Comparison of ENCODE assay signal across 8 cellular contexts in genomic region chr12:122421263-122421814, GRCh38. TPM values are rescaled to one million over a fixed set of nuclear protein-coding genes. Genes with fewer than 3 reads are reported as not detected.
DNase-seq lines count a peak whose midpoint lies in the region; ATAC-seq and TF ChIP-seq lines count a peak whose summit lies in the region.

No MANE protein-coding gene starts in this region.

- H3K4me1 Mint-ChIP-seq in activated T-helper 1 cell treated with anti-CD3 and anti-CD28 coated beads, Interleukin-12 subunit alpha, Interleukin-12 subunit beta, Interleukin-2, Interleukin-4 antibody, amounts not matched to agents 30 ng/mL and 10 ng/mL and 1 ng/mL, durations not matched to agents 14 hours and 24 hours and 36 hours (ENCODE audit: low read depth) = peaks cover 33% of the 10 kb centered on the region

- H2AK5ac ChIP-seq in neuronal stem cell (ENCODE audit: low read depth, low read length) = no peak overlapping the region

- peaks cover 8% of the 10 kb centered on the region for H3K79me1 ChIP-seq in neuronal stem cell (ENCODE audit: low read depth, low read length)

- peak overlapping the region; percentile 87 for H2AFZ ChIP-seq in neuronal stem cell (ENCODE audit: low read length)

- intact Hi-C loops in activated T-helper 1 cell treated with anti-CD3 and anti-CD28 coated beads, Interleukin-12 subunit alpha, Interleukin-12 subunit beta, Interleukin-2, Interleukin-4 antibody, amounts not matched to agents 30 ng/mL and 10 ng/mL and 1 ng/mL, durations not matched to agents 14 hours and 24 hours and 36 hours (cut with micrococcal nuclease) = loop anchor here (1.0 to 5.0 kb wide), 4 partner anchors 8 to 154 kb away; partner anchors contain the start of gene VPS33A

- H3K23ac ChIP-seq in neuronal stem cell (ENCODE audit: low read depth, low read length, poor library complexity) = no peak overlapping the region

- H3K4me3 ChIP-seq in neuronal stem cell (ENCODE audit: low read length in 2 of 2) = peak overlapping the region; percentile 87 to 95

- DNase-seq in SIG-M5 treated with dmso at 0.1 percent for 504 hours (lab: John Stamatoyannopoulos, UW; ENCODE audit: unreplicated experiment) (peak; percentile 80), SIG-M5 (lab: John Stamatoyannopoulos, UW) (no peak), NCI-H1105 treated with DMSO at 0.1 percent for 48 hours (lab: John Stamatoyannopoulos, UW) (peak; percentile 38), foreskin keratinocyte (peak in 1 of 2 donors; percentile 44), neuronal stem cell (ENCODE audit: low spot score) (no peak)
- DNase-seq in activated T-helper 1 cell treated with anti-CD3 and anti-CD28 coated beads, Interleukin-12 subunit alpha, Interleukin-12 subunit beta, Interleukin-2, Interleukin-4 antibody, amounts not matched to agents 30 ng/mL and 10 ng/mL and 1 ng/mL, durations not matched to agents 14 hours and 24 hours and 36 hours (ENCODE audit: low spot score) = no peak

- H3K4ac ChIP-seq in neuronal stem cell (ENCODE audit: low read length) = no peak overlapping the region

- H3K4me2 ChIP-seq in neuronal stem cell (ENCODE audit: insufficient read depth, low read length, poor library complexity, severe bottlenecking) = peak overlapping the region; percentile 75

- H2BK15ac ChIP-seq in neuronal stem cell (ENCODE audit: low read length) = peak overlapping the region; percentile 58

- H3K27ac ChIP-seq in foreskin keratinocyte (peak overlapping the region; percentile 97), neuronal stem cell (replicated peaks; ENCODE audit: low read length) (peak overlapping the region; percentile 98)

- peak overlapping the region; percentile 94 for H3K4me3 Mint-ChIP-seq in activated T-helper 1 cell treated with anti-CD3 and anti-CD28 coated beads, Interleukin-12 subunit alpha, Interleukin-12 subunit beta, Interleukin-2, Interleukin-4 antibody, amounts not matched to agents 30 ng/mL and 10 ng/mL and 1 ng/mL, durations not matched to agents 14 hours and 24 hours and 36 hours

- H3K14ac ChIP-seq in neuronal stem cell (ENCODE audit: low read length) = no peak overlapping the region

- no peaks in the 10 kb centered on the region for H3K9me3 ChIP-seq in neuronal stem cell (replicated peaks in 1 of 2; ENCODE audit: control insufficient read depth in 2 of 2, insufficient read depth in 1 of 2, low read depth in 1 of 2, low read length in 2 of 2)

- no peak overlapping the region for H2BK12ac ChIP-seq in neuronal stem cell (ENCODE audit: low read length)

- H3K27me3 ChIP-seq in foreskin keratinocyte = no peaks in the 10 kb centered on the region
- H3K27me3 ChIP-seq in neuronal stem cell (ENCODE audit: control insufficient read depth in 3 of 3, insufficient read depth in 3 of 3, low read depth in 1 of 3, low read length in 3 of 3) = no peaks in the 10 kb centered on the region

- peak overlapping the region; percentile 97 for H3K18ac ChIP-seq in neuronal stem cell (ENCODE audit: low read length)

- H3K27me3 Mint-ChIP-seq in activated T-helper 1 cell treated with anti-CD3 and anti-CD28 coated beads, Interleukin-12 subunit alpha, Interleukin-12 subunit beta, Interleukin-2, Interleukin-4 antibody, amounts not matched to agents 30 ng/mL and 10 ng/mL and 1 ng/mL, durations not matched to agents 14 hours and 24 hours and 36 hours (ENCODE audit: insufficient read depth) = peaks cover 2% of the 10 kb centered on the region

- peak overlapping the region; percentile 88 for H3K9ac ChIP-seq in neuronal stem cell (ENCODE audit: low read depth, low read length, poor library complexity)

- peaks cover 5% of the 10 kb centered on the region for H3K36me3 Mint-ChIP-seq in activated T-helper 1 cell treated with anti-CD3 and anti-CD28 coated beads, Interleukin-12 subunit alpha, Interleukin-12 subunit beta, Interleukin-2, Interleukin-4 antibody, amounts not matched to agents 30 ng/mL and 10 ng/mL and 1 ng/mL, durations not matched to agents 14 hours and 24 hours and 36 hours (ENCODE audit: low read depth)

- peak; percentile 28 for TF ChIP-seq CTCF in foreskin keratinocyte (conservative IDR thresholded peaks at IDR 0.05)

- H4K8ac ChIP-seq in neuronal stem cell (ENCODE audit: low read depth, low read length) = no peak overlapping the region

- no CpG with 5 or more reads among the region's 14 CpGs for WGBS in neuronal stem cell (ENCODE audit: extremely low coverage in 2 of 2, insufficient read length in 2 of 2, insufficient replicate concordance in 1 of 2), 2 donors

- no peak overlapping the region for H2BK120ac ChIP-seq in neuronal stem cell (ENCODE audit: low read depth, low read length)

- H2BK5ac ChIP-seq in neuronal stem cell (ENCODE audit: low read length) = peak overlapping the region; percentile 77

- peaks cover 6% of the 10 kb centered on the region for H3K4me1 ChIP-seq in foreskin keratinocyte
- peaks cover 6 to 9% of the 10 kb centered on the region in 2 donors for H3K4me1 ChIP-seq in neuronal stem cell (ENCODE audit: control insufficient read depth in 2 of 2, insufficient read depth in 1 of 2, low read depth in 1 of 2, low read length in 2 of 2)

- peak overlapping the region; percentile 85 for H3K27ac Mint-ChIP-seq in activated T-helper 1 cell treated with anti-CD3 and anti-CD28 coated beads, Interleukin-12 subunit alpha, Interleukin-12 subunit beta, Interleukin-2, Interleukin-4 antibody, amounts not matched to agents 30 ng/mL and 10 ng/mL and 1 ng/mL, durations not matched to agents 14 hours and 24 hours and 36 hours

- no peaks in the 10 kb centered on the region for H3K9me3 Mint-ChIP-seq in activated T-helper 1 cell treated with anti-CD3 and anti-CD28 coated beads, Interleukin-12 subunit alpha, Interleukin-12 subunit beta, Interleukin-2, Interleukin-4 antibody, amounts not matched to agents 30 ng/mL and 10 ng/mL and 1 ng/mL, durations not matched to agents 14 hours and 24 hours and 36 hours

- H3K36me3 ChIP-seq in neuronal stem cell (replicated peaks in 1 of 2; ENCODE audit: control insufficient read depth in 2 of 2, insufficient read depth in 2 of 2, low read length in 2 of 2) = peaks cover 0 to 25% of the 10 kb centered on the region in 2 donors

- ATAC-seq in foreskin keratinocyte (peak; percentile 38), HG03175 (IDR thresholded peaks at IDR 0.05; ENCODE audit: unreplicated experiment) (no peak), GM18502 (IDR thresholded peaks at IDR 0.05; ENCODE audit: poor library complexity, unreplicated experiment) (no peak)

- H4K91ac ChIP-seq in neuronal stem cell (ENCODE audit: low read depth, low read length, poor library complexity) = no peak overlapping the region

RNA-seq across cellular contexts. Expression of gene CLIP1, which starts 1.1 kb away (rescaled TPM):
- 64.1 and 71.9 TPM in 2 replicates for total RNA-seq in activated T-helper 1 cell treated with anti-CD3 and anti-CD28 coated beads, Interleukin-12 subunit alpha, Interleukin-12 subunit beta, Interleukin-2, Interleukin-4 antibody, amounts not matched to agents 30 ng/mL and 10 ng/mL and 1 ng/mL, durations not matched to agents 14 hours and 24 hours and 36 hours
- 31.5 and 34.4 TPM in 2 replicates for total RNA-seq in foreskin keratinocyte
- 6.6 and 6.8 TPM in 2 replicates for polyA plus RNA-seq in foreskin keratinocyte
- 28.9 TPM for polyA plus RNA-seq in neuronal stem cell (2013, experiment 1 of 2)
- polyA plus RNA-seq in neuronal stem cell (2013, experiment 2 of 2) = 29.6 TPM

Comparison
In these comparisons a context has a peak if more than half of its experiments do, and no peak if none do; other contexts are left out.
1. DNase-seq: peak in SIG-M5 treated with dmso at 0.1 percent for 504 hours (single experiment) and NCI-H1105 treated with DMSO at 0.1 percent for 48 hours (single experiment); none in SIG-M5 (single experiment), activated T-helper 1 cell treated with anti-CD3 and anti-CD28 coated beads, Interleukin-12 subunit alpha, Interleukin-12 subunit beta, Interleukin-2, Interleukin-4 antibody, amounts not matched to agents 30 ng/mL and 10 ng/mL and 1 ng/mL, durations not matched to agents 14 hours and 24 hours and 36 hours (single experiment) and neuronal stem cell (single experiment).